Comparison of ENCODE assay signal across 19 cellular contexts in the genomic region with DNA sequence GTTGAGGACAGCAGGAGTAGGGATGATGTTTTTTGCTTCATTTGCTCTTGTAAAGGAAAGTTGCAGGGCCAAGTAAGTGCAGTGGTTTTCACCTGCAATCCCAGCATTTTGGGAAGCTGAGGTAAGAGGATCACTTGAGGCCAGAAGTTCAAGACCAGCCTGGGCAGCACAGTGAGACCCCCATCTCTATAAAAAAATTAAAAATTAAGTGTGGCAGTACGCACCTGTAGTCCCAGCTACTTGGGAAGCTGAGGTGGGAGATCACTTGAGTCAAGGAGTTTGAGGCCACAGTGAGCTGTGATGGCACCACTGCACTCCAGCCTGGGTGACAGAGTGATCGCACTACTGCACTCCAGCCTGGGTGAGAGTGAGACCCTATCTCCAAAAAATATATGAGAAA.
"Had no signal": no experiment of that assay in that cellular context is flagged by ENCODE, and none has a peak within 500 bp of the region (broad histone marks: within the 10 kb centered on the region; RNA-seq: fewer than 3 reads in every experiment).

No MANE protein-coding gene starts in this region.

- H3K9me3 ChIP-seq: gastroesophageal sphincter, left lung, lower lobe of right lung, suprapubic skin, thyroid gland had no signal

- DNase-seq: dorsolateral prefrontal cortex; effector CD8-positive, alpha-beta T cell; glutamatergic neuron; immature natural killer cell; left lung; lower lobe of right lung; midbrain; right cardiac atrium; small intestine; stimulated activated CD4-positive, alpha-beta T cell treated with anti-CD3 and anti-CD28 coated beads, Interleukin-12 subunit alpha, Interleukin-12 subunit beta, amount 100 ng/mL, for 4 hours; stimulated activated CD4-positive, alpha-beta T cell treated with anti-CD3 and anti-CD28 coated beads, Interleukin-2, amount 100 ng/mL, for 48 hours had no signal

- H3K9me3 Mint-ChIP-seq: immature natural killer cell, type B pancreatic cell had no signal

- H3K27ac ChIP-seq: coronary artery, dorsolateral prefrontal cortex, gastroesophageal sphincter, left lung, lower lobe of right lung, suprapubic skin, thyroid gland had no signal

- ATAC-seq: esophagus mucosa, gastroesophageal sphincter, left lung, lower lobe of right lung, right cardiac atrium had no signal

- H3K36me3 ChIP-seq: gastroesophageal sphincter, left lung, lower lobe of right lung, suprapubic skin, thyroid gland had no signal

- H3K36me3 Mint-ChIP-seq: type B pancreatic cell had no signal

- H3K27ac Mint-ChIP-seq: memory B cell, type B pancreatic cell had no signal

- H3K4me1 ChIP-seq: gastroesophageal sphincter, left lung, lower lobe of right lung, suprapubic skin, thyroid gland had no signal

- H3K4me3 ChIP-seq: coronary artery, dorsolateral prefrontal cortex, gastroesophageal sphincter, left lung, lower lobe of right lung, suprapubic skin, thyroid gland had no signal

- FAIRE-seq: keratinocyte, small intestine had no signal

- H3K27me3 ChIP-seq: dorsolateral prefrontal cortex, gastroesophageal sphincter, left lung, suprapubic skin, thyroid gland had no signal

- H3K4me3 Mint-ChIP-seq: memory B cell, type B pancreatic cell had no signal
